13 cellular contexts compared by ENCODE assay signal in genomic region chr10:62044569-62044968, GRCh38.
DNase-seq lines count a peak whose midpoint lies in the region; ATAC-seq and TF ChIP-seq lines count a peak whose summit lies in the region.
"Had no signal": no experiment of that assay in that cellular context is flagged by ENCODE, and none has a peak within 500 bp of the region (broad histone marks: within the 10 kb centered on the region; RNA-seq: fewer than 3 reads in every experiment).

No MANE protein-coding gene starts in this region.

- H3K9me3 Mint-ChIP-seq in CD8-positive, alpha-beta memory T cell, result no peaks in the 10 kb centered on the region
- H3K9me3 Mint-ChIP-seq in activated CD8-positive, alpha-beta T cell treated with anti-CD3 and anti-CD28 coated beads for 36 hours, result peaks cover 3% of the 10 kb centered on the region
- H3K9me3 Mint-ChIP-seq in mesothelial cell of epicardium, result no peaks in the 10 kb centered on the region

- ATAC-seq in activated CD8-positive, alpha-beta T cell treated with anti-CD3 and anti-CD28 coated beads for 36 hours, result no peak
- no peak for ATAC-seq in HG03457 (IDR thresholded peaks at IDR 0.05; ENCODE audit: unreplicated experiment)

- CTCF ChIA-PET in CD8-positive, alpha-beta memory T cell (lab: Charles Lee), result interaction anchor here (1.3 to 7.8 kb wide), 2 partner anchors 142 to 200 kb away, joined by 4 to 69 read pairs; no protein-coding TSS in a partner anchor
- CTCF ChIA-PET in activated CD8-positive, alpha-beta T cell treated with anti-CD3 and anti-CD28 coated beads for 36 hours (lab: Charles Lee), result interaction anchor here (1.2 to 3.5 kb wide), 2 partner anchors 99 to 200 kb away, joined by 3 to 20 read pairs; no protein-coding TSS in a partner anchor
- CTCF ChIA-PET in HEK293T (lab: Yijun Ruan, JAX), result interaction anchor here (1.4 kb wide), 1 partner anchor 148 kb away, joined by 3 read pairs; no protein-coding TSS in a partner anchor

- peak overlapping the region in 2 of 7 donors; percentile 3 to 6 for H3K4me3 Mint-ChIP-seq in CD8-positive, alpha-beta memory T cell
- no peak overlapping the region for H3K4me3 Mint-ChIP-seq in activated CD8-positive, alpha-beta T cell treated with anti-CD3 and anti-CD28 coated beads for 36 hours
- H3K4me3 Mint-ChIP-seq in mesothelial cell of epicardium, result no peak overlapping the region

- peaks cover 0 to 10% (median 2%) of the 10 kb centered on the region in 3 donors for H3K36me3 Mint-ChIP-seq in CD8-positive, alpha-beta memory T cell
- peaks cover 54% of the 10 kb centered on the region for H3K36me3 Mint-ChIP-seq in activated CD8-positive, alpha-beta T cell treated with anti-CD3 and anti-CD28 coated beads for 36 hours (ENCODE audit: low read depth)
- H3K36me3 Mint-ChIP-seq in mesothelial cell of epicardium, result no peaks in the 10 kb centered on the region

- no peak for TF ChIP-seq CTCF in activated CD8-positive, alpha-beta T cell treated with anti-CD3 and anti-CD28 coated beads for 36 hours (IDR thresholded peaks at IDR 0.05)
- TF ChIP-seq CTCF in mesothelial cell of epicardium (IDR thresholded peaks at IDR 0.05; ENCODE audit: unreplicated experiment), result no peak

- H3K79me2 ChIP-seq in ACC112 (ENCODE audit: control insufficient read depth, insufficient read depth, low read length, unreplicated experiment), result peaks cover 17% of the 10 kb centered on the region

- H3K27me3 Mint-ChIP-seq in CD8-positive, alpha-beta memory T cell, result no peaks in the 10 kb centered on the region
- no peaks in the 10 kb centered on the region for H3K27me3 Mint-ChIP-seq in activated CD8-positive, alpha-beta T cell treated with anti-CD3 and anti-CD28 coated beads for 36 hours
- H3K27me3 Mint-ChIP-seq in mesothelial cell of epicardium (ENCODE audit: low read depth), result no peaks in the 10 kb centered on the region

- no peaks in the 10 kb centered on the region for H3K27me3 ChIP-seq in ACC112 (ENCODE audit: insufficient read depth, low read length)
- H3K27me3 ChIP-seq in CD8-positive, alpha-beta memory T cell (ENCODE audit: insufficient read depth, low read length, poor library complexity, severe bottlenecking), result no peaks in the 10 kb centered on the region
- H3K27me3 ChIP-seq: upper lobe of right lung had no signal

- POLR2A ChIA-PET in CD8-positive, alpha-beta memory T cell (lab: Charles Lee), result no interaction called here
- POLR2A ChIA-PET in activated CD8-positive, alpha-beta T cell treated with anti-CD3 and anti-CD28 coated beads for 36 hours (lab: Charles Lee), result interaction anchor here (1.1 to 3.3 kb wide), 3 partner anchors 20 to 102 kb away, joined by 3 to 10 read pairs (median 4); no protein-coding TSS in a partner anchor
- POLR2A ChIA-PET in HEK293T (lab: Yijun Ruan, JAX), result no interaction called here

- H3K4me1 Mint-ChIP-seq in CD8-positive, alpha-beta memory T cell, result peaks cover 83 to 96% (median 93%) of the 10 kb centered on the region in 3 donors
- H3K4me1 Mint-ChIP-seq in activated CD8-positive, alpha-beta T cell treated with anti-CD3 and anti-CD28 coated beads for 36 hours (ENCODE audit: low read depth), result peaks cover 88% of the 10 kb centered on the region
- H3K4me1 Mint-ChIP-seq in mesothelial cell of epicardium, result peaks cover 90% of the 10 kb centered on the region

- intact Hi-C loops in activated CD8-positive, alpha-beta T cell treated with anti-CD3 and anti-CD28 coated beads for 36 hours (cut with micrococcal nuclease), result no loop called here

- no peaks in the 10 kb centered on the region for H3K9me3 ChIP-seq in CD8-positive, alpha-beta memory T cell (ENCODE audit: low read length)
- H3K9me3 ChIP-seq: upper lobe of right lung had no signal

- peak overlapping the region; percentile 86 for H3K27ac ChIP-seq in ACC112 (ENCODE audit: low read depth, low read length)
- H3K27ac ChIP-seq in CD8-positive, alpha-beta memory T cell (ENCODE audit: low read depth, low read length), result no peak overlapping the region
- H3K27ac ChIP-seq: upper lobe of right lung had no signal

- no peak for DNase-seq in CD8-positive, alpha-beta memory T cell
- DNase-seq in activated CD8-positive, alpha-beta T cell treated with anti-CD3 and anti-CD28 coated beads for 36 hours, result no peak
- no peak for DNase-seq in mesothelial cell of epicardium (ENCODE audit: low spot score in 2 of 2, unreplicated experiment in 2 of 2)
- DNase-seq in NCI-H1105 (lab: John Stamatoyannopoulos, UW), result no peak
- DNase-seq in HEK293T (ENCODE audit: extremely low spot score), result no peak
- DNase-seq in stimulated activated CD4-positive, alpha-beta T cell treated with anti-CD3 and anti-CD28 coated beads, Interleukin-4, amount 100 ng/mL, for 4 hours, result no peak
- DNase-seq: Calu3, cerebellar nuclear complex, NCI-H524 treated with DMSO at 0.1 percent for 48 hours, posterior cingulate gyrus, upper lobe of right lung had no signal

- peak overlapping the region in 6 of 8 donors; percentile 18 to 86 (median 63) for H3K27ac Mint-ChIP-seq in CD8-positive, alpha-beta memory T cell
- H3K27ac Mint-ChIP-seq in activated CD8-positive, alpha-beta T cell treated with anti-CD3 and anti-CD28 coated beads for 36 hours, result peak overlapping the region; percentile 95
- peak overlapping the region; percentile 31 for H3K27ac Mint-ChIP-seq in mesothelial cell of epicardium

- peaks cover 71% of the 10 kb centered on the region for H3K4me1 ChIP-seq in ACC112 (ENCODE audit: control insufficient read depth, insufficient read depth, low read length, unreplicated experiment)
- peaks cover 69% of the 10 kb centered on the region for H3K4me1 ChIP-seq in CD8-positive, alpha-beta memory T cell (ENCODE audit: insufficient read depth, low read length)

- H3K4me3 ChIP-seq in ACC112 (ENCODE audit: low read depth, low read length), result no peak overlapping the region
- no peak overlapping the region for H3K4me3 ChIP-seq in CD8-positive, alpha-beta memory T cell (ENCODE audit: low read length)
- H3K4me3 ChIP-seq: upper lobe of right lung had no signal

- H2AFZ ChIP-seq in ACC112 (ENCODE audit: low read length, unreplicated experiment), result no peak overlapping the region

- H3K36me3 ChIP-seq in ACC112 (ENCODE audit: insufficient read depth, low read length), result no peaks in the 10 kb centered on the region
- H3K36me3 ChIP-seq in CD8-positive, alpha-beta memory T cell (ENCODE audit: insufficient read depth, low read length), result no peaks in the 10 kb centered on the region
- H3K36me3 ChIP-seq: upper lobe of right lung had no signal

TF ChIP-seq in HEK293T, 16 proteins besides CTCF, POLR2A, EP300 and RAD21:
- TF ChIP-seq TARDBP (IDR thresholded peaks at IDR 0.05) (no peak), PKNOX1 (IDR thresholded peaks at IDR 0.05) (no peak), BHLHE40 (IDR thresholded peaks at IDR 0.05; ENCODE audit: borderline replicate concordance) (no peak), NFRKB (IDR thresholded peaks at IDR 0.05) (no peak), ARNT (IDR thresholded peaks at IDR 0.05) (no peak), ZNF384 (IDR thresholded peaks at IDR 0.05) (no peak), SUZ12 (IDR thresholded peaks at IDR 0.05) (no peak), HDGF (IDR thresholded peaks at IDR 0.05; ENCODE audit: borderline replicate concordance) (no peak), L3MBTL2 (conservative IDR thresholded peaks at IDR 0.05) (no peak), SP1 (IDR thresholded peaks at IDR 0.05) (no peak)

Comparison
In these comparisons a context has a peak if more than half of its experiments do, and no peak if none do; other contexts are left out.
1. H3K27ac Mint-ChIP-seq: peak in every context shown above with its lines; median percentile 95 in activated CD8-positive, alpha-beta T cell treated with anti-CD3 and anti-CD28 coated beads for 36 hours; 63 in CD8-positive, alpha-beta memory T cell; 31 in mesothelial cell of epicardium.